ENCODE assay signal across 32 cellular contexts in the genomic region with DNA sequence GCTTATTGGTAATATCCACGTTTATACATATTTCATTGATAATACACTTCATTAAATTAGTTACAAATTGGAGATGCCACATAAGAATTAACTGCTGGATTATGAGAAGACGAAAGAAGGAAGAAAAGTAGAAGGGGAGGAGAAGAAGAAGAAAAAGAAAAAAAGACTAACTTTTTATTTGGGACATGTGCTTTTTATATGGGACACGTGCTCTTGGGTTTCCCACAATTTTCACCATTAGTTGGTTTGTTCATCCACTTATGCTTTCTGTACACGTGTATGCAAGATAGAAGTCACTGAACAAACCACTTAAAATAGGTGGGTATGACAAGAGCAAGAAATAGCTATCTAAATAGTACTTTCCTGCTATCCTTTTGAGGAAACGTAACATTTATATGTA.
A peak's percentile ranks its signal among the peaks of the same experiment; 100 is the strongest.
DNase-seq lines count a peak whose midpoint lies in the region; ATAC-seq, FAIRE-seq and TF ChIP-seq lines count a peak whose summit lies in the region.
"Had no signal": no experiment of that assay in that cellular context is flagged by ENCODE, and none has a peak within 500 bp of the region (broad histone marks: within the 10 kb centered on the region; RNA-seq: fewer than 3 reads in every experiment).

No MANE protein-coding gene starts in this region.

- H3K4me3 ChIP-seq in HepG2 (replicated peaks in 1 of 3; ENCODE audit: insufficient read depth in 1 of 3, low read depth in 2 of 3, low read length in 3 of 3) (no peak overlapping the region), right lobe of liver (no peak overlapping the region), PC-3 (ENCODE audit: low read length) (no peak overlapping the region)
- H3K4me3 ChIP-seq: A549; BLaER1; BLaER1 treated with 17β-estradiol and CSF1 and Interleukin-3, amounts not matched to agents 10 nM and 100 nM had no signal

- in situ Hi-C loops in HepG2 (cut with HindIII; ENCODE audit: extremely low pct_ligation_motif_present, low pct_unique_long_range_greater_than_20kb): no loop called here

- H3K27me3 ChIP-seq in HepG2 (ENCODE audit: control insufficient read depth in 1 of 2, insufficient read depth in 2 of 2, low read length in 2 of 2) (no peaks in the 10 kb centered on the region), right lobe of liver (no peaks in the 10 kb centered on the region), PC-3 (ENCODE audit: low read length) (no peaks in the 10 kb centered on the region)
- H3K27me3 ChIP-seq: BE2C; BLaER1; BLaER1 treated with 17β-estradiol and CSF1 and Interleukin-3, amounts not matched to agents 10 nM and 100 nM had no signal

- no peaks in the 10 kb centered on the region for H3K9me2 ChIP-seq in PC-3 (replicated peaks; ENCODE audit: low read length)

- no peak for TF ChIP-seq POLR2A in HepG2 (IDR thresholded peaks at IDR 0.05; ENCODE audit: insufficient read depth in 1 of 2, low read depth in 2 of 2, low read length in 2 of 2)
- no peak for TF ChIP-seq POLR2A in right lobe of liver (IDR thresholded peaks at IDR 0.05)

- no peaks in the 10 kb centered on the region for H3F3A ChIP-seq in PC-3 (ENCODE audit: low read length, unreplicated experiment)

- no TSS peak for BruUV-seq in HepG2 (replicated peaks; lab: Mats Ljungman, UMichigan)
- BruUV-seq in PC-3 (replicated peaks; lab: Mats Ljungman, UMichigan): no TSS peak

- H3K79me2 ChIP-seq in HepG2 (ENCODE audit: insufficient read depth, low read length): no peaks in the 10 kb centered on the region
- H3K79me2 ChIP-seq in PC-3 (ENCODE audit: low read length): no peaks in the 10 kb centered on the region

- TF ChIP-seq RAD21 in HepG2 (CRISPR knock-in tag; IDR thresholded peaks at IDR 0.05): no peak

- no peak for FAIRE-seq in HepG2 (lab: Jason Lieb, UNC)
- FAIRE-seq: A549, D721Med had no signal

- no peak for TF ChIP-seq CTCF in HepG2 (CRISPR knock-in tag; IDR thresholded peaks at IDR 0.05)
- no peak for TF ChIP-seq CTCF in right lobe of liver (IDR thresholded peaks at IDR 0.05)
- no peak for TF ChIP-seq CTCF in PC-3 (conservative IDR thresholded peaks at IDR 0.05; ENCODE audit: low read depth, low read length)

- DNase-seq in HepG2 (ENCODE audit: low spot score) (no peak), right lobe of liver (no peak), HEK293T (ENCODE audit: extremely low spot score) (no peak), PC-3 (no peak), globus pallidus (ENCODE audit: low spot score) (no peak), putamen (ENCODE audit: low spot score) (no peak)
- DNase-seq: 8988T; ACHN; AML-193; BE2C; C1 segment of cervical spinal cord; Caco-2; Calu3; CD4-positive, alpha-beta memory T cell; CD4-positive, alpha-beta T cell; CD4-positive, CD25-positive, alpha-beta regulatory T cell; CD8-positive, alpha-beta memory T cell; CD8-positive, alpha-beta T cell; COR-L47; DMS 273 treated with DMSO at 0.1 percent for 48 hours; DMS153; DMS53; DMS79; DMS79 treated with DMSO at 0.1 percent for 48 hours; DND-41; EL had no signal

- H3K36me3 ChIP-seq in HepG2 (replicated peaks in 1 of 2; ENCODE audit: control insufficient read depth in 1 of 2, insufficient read depth in 2 of 2, low read length in 2 of 2) (no peaks in the 10 kb centered on the region), right lobe of liver (no peaks in the 10 kb centered on the region), PC-3 (ENCODE audit: low read depth, low read length) (no peaks in the 10 kb centered on the region)
- H3K36me3 ChIP-seq: BE2C; BLaER1; BLaER1 treated with 17β-estradiol and CSF1 and Interleukin-3, amounts not matched to agents 10 nM and 100 nM had no signal

- no peaks in the 10 kb centered on the region for H4K20me1 ChIP-seq in HepG2 (ENCODE audit: insufficient read depth, low read length)
- no peaks in the 10 kb centered on the region for H4K20me1 ChIP-seq in PC-3 (ENCODE audit: low read length)
- H4K20me1 ChIP-seq: BLaER1; BLaER1 treated with 17β-estradiol and CSF1 and Interleukin-3, amounts not matched to agents 10 nM and 100 nM had no signal

- H3K27ac ChIP-seq in HepG2 (ENCODE audit: extremely low read length, insufficient read depth, low read length): no peak overlapping the region
- H3K27ac ChIP-seq in right lobe of liver: no peak overlapping the region
- no peak overlapping the region for H3K27ac ChIP-seq in PC-3 (ENCODE audit: low read length)
- H3K27ac ChIP-seq: 22Rv1; A549; BLaER1; BLaER1 treated with 17β-estradiol and CSF1 and Interleukin-3, amounts not matched to agents 10 nM and 100 nM; C4-2B had no signal

- POLR2A ChIA-PET in HepG2 (lab: Yijun Ruan, JAX) (no interaction called here), HEK293T (lab: Yijun Ruan, JAX) (no interaction called here), PC-3 (lab: Charles Lee; ENCODE audit: unreplicated experiment) (no interaction called here)

- under 1% methylated on average over 5 of the region's 5 CpGs for WGBS in HepG2 (ENCODE audit: low lambda C conversion rate)
- 31% methylated on average over 5 of the region's 5 CpGs for WGBS in right lobe of liver (ENCODE audit: insufficient coverage, low coverage, low lambda C conversion rate, missing lambda C conversion rate)

- CTCF ChIA-PET in HepG2 (lab: Yijun Ruan, JAX; ENCODE audit: low intra/inter-chr PET ratio, low total read pairs) (no interaction called here), HEK293T (lab: Yijun Ruan, JAX) (no interaction called here), PC-3 (lab: Charles Lee) (no interaction called here)

- no peak for ATAC-seq in HepG2
- no peak for ATAC-seq in right lobe of liver
- no peak for ATAC-seq in PC-3
- ATAC-seq: A549; CD8-positive, alpha-beta T cell had no signal

- H2AFZ ChIP-seq in HepG2 (ENCODE audit: low read length) (no peak overlapping the region), PC-3 (ENCODE audit: low read length) (0 out of 2 replicates have a peak overlapping the region, but pooled peaks have one; percentile 17)

- H3K9me3 ChIP-seq in HepG2 (ENCODE audit: low read length) (peaks cover 16% of the 10 kb centered on the region; the same call in 1 of the 2 replicates), right lobe of liver (no peaks in the 10 kb centered on the region), PC-3 (ENCODE audit: low read length) (no peaks in the 10 kb centered on the region)
- H3K9me3 ChIP-seq: A549; BE2C; BLaER1; BLaER1 treated with 17β-estradiol and CSF1 and Interleukin-3, amounts not matched to agents 10 nM and 100 nM; Caco-2 had no signal

- H3K4me2 ChIP-seq in HepG2 (ENCODE audit: low read depth, low read length): no peak overlapping the region
- no peak overlapping the region for H3K4me2 ChIP-seq in PC-3 (ENCODE audit: low read length)
- H3K4me2 ChIP-seq: A549; BLaER1; BLaER1 treated with 17β-estradiol and CSF1 and Interleukin-3, amounts not matched to agents 10 nM and 100 nM had no signal

- H3K9ac ChIP-seq in HepG2 (ENCODE audit: insufficient read depth, low read depth, low read length) (no peak overlapping the region), PC-3 (ENCODE audit: low read length) (no peak overlapping the region)
- H3K9ac ChIP-seq: BLaER1; BLaER1 treated with 17β-estradiol and CSF1 and Interleukin-3, amounts not matched to agents 10 nM and 100 nM had no signal

- intact Hi-C loops in HepG2 (cut with micrococcal nuclease; ENCODE audit: unreplicated experiment): no loop called here
- intact Hi-C loops in right lobe of liver (cut with DNase I): no loop called here
- intact Hi-C loops in PC-3 (cut with micrococcal nuclease): no loop called here

- no peak for TF ChIP-seq EP300 in HepG2 (IDR thresholded peaks at IDR 0.05; ENCODE audit: low read depth in 2 of 2, low read length in 2 of 2)
- no peak for TF ChIP-seq EP300 in HepG2 (CRISPR knock-in tag; IDR thresholded peaks at IDR 0.05; ENCODE audit: borderline replicate concordance)

- no peaks in the 10 kb centered on the region for H3K4me1 ChIP-seq in HepG2 (ENCODE audit: insufficient read depth, low read length)
- H3K4me1 ChIP-seq in right lobe of liver: no peaks in the 10 kb centered on the region
- H3K4me1 ChIP-seq in PC-3 (ENCODE audit: insufficient read depth, low read length): no peaks in the 10 kb centered on the region
- H3K4me1 ChIP-seq: A549; BE2C; BLaER1; BLaER1 treated with 17β-estradiol and CSF1 and Interleukin-3, amounts not matched to agents 10 nM and 100 nM; Caco-2 had no signal

TF ChIP-seq in HepG2, 621 proteins besides CTCF, POLR2A, EP300 and RAD21:
- TF ChIP-seq, protein P1, sequence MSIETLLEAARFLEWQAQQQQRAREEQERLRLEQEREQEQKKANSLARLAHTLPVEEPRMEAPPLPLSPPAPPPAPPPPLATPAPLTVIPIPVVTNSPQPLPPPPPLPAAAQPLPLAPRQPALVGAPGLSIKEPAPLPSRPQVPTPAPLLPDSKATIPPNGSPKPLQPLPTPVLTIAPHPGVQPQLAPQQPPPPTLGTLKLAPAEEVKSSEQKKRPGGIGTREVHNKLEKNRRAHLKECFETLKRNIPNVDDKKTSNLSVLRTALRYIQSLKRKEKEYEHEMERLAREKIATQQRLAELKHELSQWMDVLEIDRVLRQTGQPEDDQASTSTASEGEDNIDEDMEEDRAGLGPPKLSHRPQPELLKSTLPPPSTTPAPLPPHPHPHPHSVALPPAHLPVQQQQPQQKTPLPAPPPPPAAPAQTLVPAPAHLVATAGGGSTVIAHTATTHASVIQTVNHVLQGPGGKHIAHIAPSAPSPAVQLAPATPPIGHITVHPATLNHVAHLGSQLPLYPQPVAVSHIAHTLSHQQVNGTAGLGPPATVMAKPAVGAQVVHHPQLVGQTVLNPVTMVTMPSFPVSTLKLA (IDR thresholded peaks at IDR 0.05): peak; percentile 100
- no peak for TF ChIP-seq ZBTB42 (CRISPR knock-in tag; IDR thresholded peaks at IDR 0.05)

TF ChIP-seq in HEK293T, 16 proteins besides CTCF, POLR2A, EP300 and RAD21:
- 0 out of 2 replicates have a peak, but pooled peaks have one; percentile 35 for TF ChIP-seq L3MBTL2 (conservative IDR thresholded peaks at IDR 0.05)
- no peak for TF ChIP-seq TARDBP (IDR thresholded peaks at IDR 0.05)
TF ChIP-seq in HEK293T: peak in this region for 1.
